ENCODE assay signal across 3 cellular contexts in the genomic region with DNA sequence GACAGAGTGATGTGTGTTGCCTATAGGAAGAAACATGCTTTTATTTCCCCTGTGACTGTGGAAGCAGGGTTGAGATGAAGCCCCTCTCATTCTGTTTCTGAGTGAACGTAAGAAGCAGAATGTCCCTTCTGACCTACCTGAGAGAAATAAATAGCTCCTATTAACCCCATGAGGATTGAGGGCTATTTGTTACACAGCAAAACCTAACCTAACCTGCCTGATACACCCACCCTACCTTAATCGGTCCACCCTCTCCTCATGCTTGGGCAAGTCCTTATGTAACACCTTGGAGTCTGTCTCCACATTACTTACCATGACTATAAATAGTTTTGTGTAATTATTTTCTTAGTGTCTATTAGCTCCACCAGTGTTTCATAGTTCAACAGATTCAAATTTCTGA.
A peak's percentile ranks its signal among the peaks of the same experiment; 100 is the strongest.
TF ChIP-seq lines count a peak whose summit lies in the region.

No MANE protein-coding gene starts in this region.

TF ChIP-seq in HepG2, 621 proteins besides CTCF, POLR2A, EP300 and RAD21:
- TF ChIP-seq ZNF737 (CRISPR knock-in tag; IDR thresholded peaks at IDR 0.05; ENCODE audit: borderline replicate concordance): no peak
- peak; percentile 34; the same call in 1 of the 2 replicates for TF ChIP-seq ZMYM3 (CRISPR knock-in tag; IDR thresholded peaks at IDR 0.05)
- no peak for TF ChIP-seq SOX13 (IDR thresholded peaks at IDR 0.05)
- no peak for TF ChIP-seq SOX13 (CRISPR knock-in tag; conservative IDR thresholded peaks at IDR 0.05 in 1 of 2, IDR thresholded peaks at IDR 0.05 in 1 of 2)
- no peak for TF ChIP-seq ZNF10 (CRISPR knock-in tag; IDR thresholded peaks at IDR 0.05; ENCODE audit: borderline replicate concordance, low read depth)
- no peak for TF ChIP-seq CHCHD3 (CRISPR knock-in tag; IDR thresholded peaks at IDR 0.05)
- peak; percentile 91 for TF ChIP-seq ZNF12 (CRISPR knock-in tag; IDR thresholded peaks at IDR 0.05)
- TF ChIP-seq ZNF224 (CRISPR knock-in tag; IDR thresholded peaks at IDR 0.05): no peak
- TF ChIP-seq, protein P1, sequence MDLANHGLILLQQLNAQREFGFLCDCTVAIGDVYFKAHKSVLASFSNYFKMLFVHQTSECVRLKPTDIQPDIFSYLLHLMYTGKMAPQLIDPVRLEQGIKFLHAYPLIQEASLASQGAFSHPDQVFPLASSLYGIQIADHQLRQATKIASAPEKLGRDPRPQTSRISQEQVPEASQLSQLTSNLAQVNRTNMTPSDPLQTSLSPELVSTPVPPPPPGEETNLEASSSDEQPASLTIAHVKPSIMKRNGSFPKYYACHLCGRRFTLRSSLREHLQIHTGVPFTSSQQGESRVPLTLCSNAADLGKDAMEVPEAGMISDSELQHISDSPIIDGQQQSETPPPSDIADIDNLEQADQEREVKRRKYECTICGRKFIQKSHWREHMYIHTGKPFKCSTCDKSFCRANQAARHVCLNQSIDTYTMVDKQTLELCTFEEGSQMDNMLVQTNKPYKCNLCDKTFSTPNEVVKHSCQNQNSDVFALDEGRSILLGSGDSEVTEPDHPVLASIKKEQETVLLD (CRISPR knock-in tag; IDR thresholded peaks at IDR 0.05; ENCODE audit: low read depth): no peak
- TF ChIP-seq RBAK (CRISPR knock-in tag; IDR thresholded peaks at IDR 0.05): peak; percentile 96

TF ChIP-seq in HEK293, 187 proteins besides CTCF, POLR2A, EP300 and RAD21:
- TF ChIP-seq ZNF660 (tag by site-specific recombination; IDR thresholded peaks at IDR 0.05) (0 out of 2 replicates have a peak, but pooled peaks have one; percentile 24), ZNF76 (tag by site-specific recombination; IDR thresholded peaks at IDR 0.05; ENCODE audit: borderline replicate concordance, low read depth) (no peak)
TF ChIP-seq in HEK293: peak in this region for 1.

TF ChIP-seq in liver, 16 proteins besides CTCF, POLR2A, EP300 and RAD21:
- TF ChIP-seq HNF4G (IDR thresholded peaks at IDR 0.05) (no peak), GABPA (IDR thresholded peaks at IDR 0.05 in 1 of 2, conservative IDR thresholded peaks at IDR 0.05 in 1 of 2) (no peak), TAF1 (conservative IDR thresholded peaks at IDR 0.05) (no peak), EGR1 (IDR thresholded peaks at IDR 0.05; ENCODE audit: low read depth in 2 of 2) (no peak), FOXA1 (IDR thresholded peaks at IDR 0.05) (no peak), JUND (IDR thresholded peaks at IDR 0.05) (no peak), SP1 (IDR thresholded peaks at IDR 0.05) (no peak), YY1 (IDR thresholded peaks at IDR 0.05) (no peak)
- TF ChIP-seq, protein P2, sequence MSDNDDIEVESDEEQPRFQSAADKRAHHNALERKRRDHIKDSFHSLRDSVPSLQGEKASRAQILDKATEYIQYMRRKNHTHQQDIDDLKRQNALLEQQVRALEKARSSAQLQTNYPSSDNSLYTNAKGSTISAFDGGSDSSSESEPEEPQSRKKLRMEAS (IDR thresholded peaks at IDR 0.05): no peak
- TF ChIP-seq, protein P3, sequence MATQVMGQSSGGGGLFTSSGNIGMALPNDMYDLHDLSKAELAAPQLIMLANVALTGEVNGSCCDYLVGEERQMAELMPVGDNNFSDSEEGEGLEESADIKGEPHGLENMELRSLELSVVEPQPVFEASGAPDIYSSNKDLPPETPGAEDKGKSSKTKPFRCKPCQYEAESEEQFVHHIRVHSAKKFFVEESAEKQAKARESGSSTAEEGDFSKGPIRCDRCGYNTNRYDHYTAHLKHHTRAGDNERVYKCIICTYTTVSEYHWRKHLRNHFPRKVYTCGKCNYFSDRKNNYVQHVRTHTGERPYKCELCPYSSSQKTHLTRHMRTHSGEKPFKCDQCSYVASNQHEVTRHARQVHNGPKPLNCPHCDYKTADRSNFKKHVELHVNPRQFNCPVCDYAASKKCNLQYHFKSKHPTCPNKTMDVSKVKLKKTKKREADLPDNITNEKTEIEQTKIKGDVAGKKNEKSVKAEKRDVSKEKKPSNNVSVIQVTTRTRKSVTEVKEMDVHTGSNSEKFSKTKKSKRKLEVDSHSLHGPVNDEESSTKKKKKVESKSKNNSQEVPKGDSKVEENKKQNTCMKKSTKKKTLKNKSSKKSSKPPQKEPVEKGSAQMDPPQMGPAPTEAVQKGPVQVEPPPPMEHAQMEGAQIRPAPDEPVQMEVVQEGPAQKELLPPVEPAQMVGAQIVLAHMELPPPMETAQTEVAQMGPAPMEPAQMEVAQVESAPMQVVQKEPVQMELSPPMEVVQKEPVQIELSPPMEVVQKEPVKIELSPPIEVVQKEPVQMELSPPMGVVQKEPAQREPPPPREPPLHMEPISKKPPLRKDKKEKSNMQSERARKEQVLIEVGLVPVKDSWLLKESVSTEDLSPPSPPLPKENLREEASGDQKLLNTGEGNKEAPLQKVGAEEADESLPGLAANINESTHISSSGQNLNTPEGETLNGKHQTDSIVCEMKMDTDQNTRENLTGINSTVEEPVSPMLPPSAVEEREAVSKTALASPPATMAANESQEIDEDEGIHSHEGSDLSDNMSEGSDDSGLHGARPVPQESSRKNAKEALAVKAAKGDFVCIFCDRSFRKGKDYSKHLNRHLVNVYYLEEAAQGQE (IDR thresholded peaks at IDR 0.05): no peak
- TF ChIP-seq, protein P4, sequence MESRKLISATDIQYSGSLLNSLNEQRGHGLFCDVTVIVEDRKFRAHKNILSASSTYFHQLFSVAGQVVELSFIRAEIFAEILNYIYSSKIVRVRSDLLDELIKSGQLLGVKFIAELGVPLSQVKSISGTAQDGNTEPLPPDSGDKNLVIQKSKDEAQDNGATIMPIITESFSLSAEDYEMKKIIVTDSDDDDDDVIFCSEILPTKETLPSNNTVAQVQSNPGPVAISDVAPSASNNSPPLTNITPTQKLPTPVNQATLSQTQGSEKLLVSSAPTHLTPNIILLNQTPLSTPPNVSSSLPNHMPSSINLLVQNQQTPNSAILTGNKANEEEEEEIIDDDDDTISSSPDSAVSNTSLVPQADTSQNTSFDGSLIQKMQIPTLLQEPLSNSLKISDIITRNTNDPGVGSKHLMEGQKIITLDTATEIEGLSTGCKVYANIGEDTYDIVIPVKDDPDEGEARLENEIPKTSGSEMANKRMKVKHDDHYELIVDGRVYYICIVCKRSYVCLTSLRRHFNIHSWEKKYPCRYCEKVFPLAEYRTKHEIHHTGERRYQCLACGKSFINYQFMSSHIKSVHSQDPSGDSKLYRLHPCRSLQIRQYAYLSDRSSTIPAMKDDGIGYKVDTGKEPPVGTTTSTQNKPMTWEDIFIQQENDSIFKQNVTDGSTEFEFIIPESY (IDR thresholded peaks at IDR 0.05): no peak
